ENCODE assay signal across 1 cellular context in the genomic region with DNA sequence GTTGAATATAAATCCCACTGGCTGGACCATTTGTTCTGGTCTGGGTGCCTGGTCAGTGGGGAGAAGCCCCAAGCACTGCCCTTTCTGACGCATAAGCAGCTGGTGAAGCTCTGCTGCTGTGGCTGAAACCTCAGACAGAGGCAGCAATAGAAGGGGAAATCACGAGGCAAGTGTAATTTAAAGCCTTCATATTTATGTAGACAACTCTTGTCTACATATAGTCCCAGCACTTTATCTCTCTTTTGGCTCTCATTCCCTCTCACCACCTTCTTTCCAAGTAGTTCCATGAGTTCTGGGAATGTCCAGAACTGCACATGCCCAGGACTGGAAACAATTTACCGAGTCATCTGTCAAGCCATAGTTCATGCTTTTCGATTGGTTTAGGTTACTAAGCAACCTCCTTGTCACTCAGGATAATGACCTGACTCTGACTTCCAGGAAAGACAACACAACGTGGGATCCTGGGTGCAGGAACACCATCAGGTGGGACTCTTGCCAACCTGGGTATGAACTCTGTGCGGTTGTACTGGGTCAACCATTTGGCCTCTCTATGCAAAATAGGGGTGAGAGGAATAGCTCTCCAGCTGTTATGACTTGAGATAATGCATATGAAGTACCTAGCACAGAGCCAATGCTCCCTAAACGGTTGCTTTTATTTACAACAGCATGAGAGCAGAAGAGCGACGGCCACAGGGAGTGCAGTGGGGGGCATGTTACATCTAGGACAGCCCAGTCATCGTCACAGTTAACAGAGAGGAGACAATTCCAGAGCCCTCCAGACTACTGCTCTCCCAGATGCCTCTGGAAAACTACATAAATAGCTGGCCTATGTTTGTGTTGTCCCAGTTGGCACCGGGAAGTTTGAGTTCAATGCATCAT.
A peak's percentile ranks its signal among the peaks of the same experiment; 100 is the strongest.
TF ChIP-seq lines count a peak whose summit lies in the region.

No MANE protein-coding gene starts in this region.

TF ChIP-seq in GM12878, 131 proteins besides CTCF, POLR2A, EP300 and RAD21 (continued from another document):
- TF ChIP-seq SPI1 (IDR thresholded peaks at IDR 0.05; ENCODE audit: borderline replicate concordance, insufficient read depth, low read depth, low read length): no peak
- 0 out of 2 replicates have a peak, but pooled peaks have one; percentile 33 for TF ChIP-seq NR2F1 (conservative IDR thresholded peaks at IDR 0.05)
- TF ChIP-seq, protein P1, sequence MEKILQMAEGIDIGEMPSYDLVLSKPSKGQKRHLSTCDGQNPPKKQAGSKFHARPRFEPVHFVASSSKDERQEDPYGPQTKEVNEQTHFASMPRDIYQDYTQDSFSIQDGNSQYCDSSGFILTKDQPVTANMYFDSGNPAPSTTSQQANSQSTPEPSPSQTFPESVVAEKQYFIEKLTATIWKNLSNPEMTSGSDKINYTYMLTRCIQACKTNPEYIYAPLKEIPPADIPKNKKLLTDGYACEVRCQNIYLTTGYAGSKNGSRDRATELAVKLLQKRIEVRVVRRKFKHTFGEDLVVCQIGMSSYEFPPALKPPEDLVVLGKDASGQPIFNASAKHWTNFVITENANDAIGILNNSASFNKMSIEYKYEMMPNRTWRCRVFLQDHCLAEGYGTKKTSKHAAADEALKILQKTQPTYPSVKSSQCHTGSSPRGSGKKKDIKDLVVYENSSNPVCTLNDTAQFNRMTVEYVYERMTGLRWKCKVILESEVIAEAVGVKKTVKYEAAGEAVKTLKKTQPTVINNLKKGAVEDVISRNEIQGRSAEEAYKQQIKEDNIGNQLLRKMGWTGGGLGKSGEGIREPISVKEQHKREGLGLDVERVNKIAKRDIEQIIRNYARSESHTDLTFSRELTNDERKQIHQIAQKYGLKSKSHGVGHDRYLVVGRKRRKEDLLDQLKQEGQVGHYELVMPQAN (conservative IDR thresholded peaks at IDR 0.05): no peak
- no peak for TF ChIP-seq CHD4 (IDR thresholded peaks at IDR 0.05)
- no peak for TF ChIP-seq TCF3 (IDR thresholded peaks at IDR 0.05; ENCODE audit: borderline replicate concordance, insufficient read depth, low read depth, low read length)
- TF ChIP-seq, protein P2, sequence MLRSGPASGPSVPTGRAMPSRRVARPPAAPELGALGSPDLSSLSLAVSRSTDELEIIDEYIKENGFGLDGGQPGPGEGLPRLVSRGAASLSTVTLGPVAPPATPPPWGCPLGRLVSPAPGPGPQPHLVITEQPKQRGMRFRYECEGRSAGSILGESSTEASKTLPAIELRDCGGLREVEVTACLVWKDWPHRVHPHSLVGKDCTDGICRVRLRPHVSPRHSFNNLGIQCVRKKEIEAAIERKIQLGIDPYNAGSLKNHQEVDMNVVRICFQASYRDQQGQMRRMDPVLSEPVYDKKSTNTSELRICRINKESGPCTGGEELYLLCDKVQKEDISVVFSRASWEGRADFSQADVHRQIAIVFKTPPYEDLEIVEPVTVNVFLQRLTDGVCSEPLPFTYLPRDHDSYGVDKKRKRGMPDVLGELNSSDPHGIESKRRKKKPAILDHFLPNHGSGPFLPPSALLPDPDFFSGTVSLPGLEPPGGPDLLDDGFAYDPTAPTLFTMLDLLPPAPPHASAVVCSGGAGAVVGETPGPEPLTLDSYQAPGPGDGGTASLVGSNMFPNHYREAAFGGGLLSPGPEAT (IDR thresholded peaks at IDR 0.05; ENCODE audit: low read depth): 0 out of 2 replicates have a peak, but pooled peaks have one; percentile 22
- no peak for TF ChIP-seq HDAC2 (IDR thresholded peaks at IDR 0.05)
- TF ChIP-seq, protein P3, sequence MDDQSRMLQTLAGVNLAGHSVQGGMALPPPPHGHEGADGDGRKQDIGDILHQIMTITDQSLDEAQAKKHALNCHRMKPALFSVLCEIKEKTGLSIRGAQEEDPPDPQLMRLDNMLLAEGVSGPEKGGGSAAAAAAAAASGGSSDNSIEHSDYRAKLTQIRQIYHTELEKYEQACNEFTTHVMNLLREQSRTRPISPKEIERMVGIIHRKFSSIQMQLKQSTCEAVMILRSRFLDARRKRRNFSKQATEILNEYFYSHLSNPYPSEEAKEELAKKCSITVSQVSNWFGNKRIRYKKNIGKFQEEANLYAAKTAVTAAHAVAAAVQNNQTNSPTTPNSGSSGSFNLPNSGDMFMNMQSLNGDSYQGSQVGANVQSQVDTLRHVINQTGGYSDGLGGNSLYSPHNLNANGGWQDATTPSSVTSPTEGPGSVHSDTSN (IDR thresholded peaks at IDR 0.05; ENCODE audit: insufficient replicate concordance, low read depth, low read length): peak; percentile 75
- TF ChIP-seq SMAD5 (IDR thresholded peaks at IDR 0.05; ENCODE audit: low read depth): no peak
- TF ChIP-seq SMAD1 (IDR thresholded peaks at IDR 0.05; ENCODE audit: low read depth, partially characterized antibody): no peak
- peak; percentile 58; the same call in 1 of the 3 replicates for TF ChIP-seq POU2F2 (IDR thresholded peaks at IDR 0.05; ENCODE audit: borderline replicate concordance, low read depth, low read length)
- TF ChIP-seq, protein P4, sequence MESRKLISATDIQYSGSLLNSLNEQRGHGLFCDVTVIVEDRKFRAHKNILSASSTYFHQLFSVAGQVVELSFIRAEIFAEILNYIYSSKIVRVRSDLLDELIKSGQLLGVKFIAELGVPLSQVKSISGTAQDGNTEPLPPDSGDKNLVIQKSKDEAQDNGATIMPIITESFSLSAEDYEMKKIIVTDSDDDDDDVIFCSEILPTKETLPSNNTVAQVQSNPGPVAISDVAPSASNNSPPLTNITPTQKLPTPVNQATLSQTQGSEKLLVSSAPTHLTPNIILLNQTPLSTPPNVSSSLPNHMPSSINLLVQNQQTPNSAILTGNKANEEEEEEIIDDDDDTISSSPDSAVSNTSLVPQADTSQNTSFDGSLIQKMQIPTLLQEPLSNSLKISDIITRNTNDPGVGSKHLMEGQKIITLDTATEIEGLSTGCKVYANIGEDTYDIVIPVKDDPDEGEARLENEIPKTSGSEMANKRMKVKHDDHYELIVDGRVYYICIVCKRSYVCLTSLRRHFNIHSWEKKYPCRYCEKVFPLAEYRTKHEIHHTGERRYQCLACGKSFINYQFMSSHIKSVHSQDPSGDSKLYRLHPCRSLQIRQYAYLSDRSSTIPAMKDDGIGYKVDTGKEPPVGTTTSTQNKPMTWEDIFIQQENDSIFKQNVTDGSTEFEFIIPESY (IDR thresholded peaks at IDR 0.05): no peak
- TF ChIP-seq EGR1 (IDR thresholded peaks at IDR 0.05; ENCODE audit: borderline replicate concordance in 1 of 2, low read depth in 2 of 2, low read length in 2 of 2): no peak
- peak; percentile 73; the same call in 1 of the 2 replicates for TF ChIP-seq TCF12 (IDR thresholded peaks at IDR 0.05; ENCODE audit: low read depth, low read length)
- TF ChIP-seq RBBP5 (conservative IDR thresholded peaks at IDR 0.05): no peak
- no peak for TF ChIP-seq CHD1 (IDR thresholded peaks at IDR 0.05; ENCODE audit: low read depth, low read length)
